Comparison of ENCODE assay signal across 8 cellular contexts in genomic region chr9:93453047-93453914, GRCh38. TPM values are rescaled to one million over a fixed set of nuclear protein-coding genes. Genes with fewer than 3 reads are reported as not detected.
DNase-seq lines count a peak whose midpoint lies in the region; ATAC-seq, FAIRE-seq and TF ChIP-seq lines count a peak whose summit lies in the region.

TSS of gene FAM120AOS (minus strand) at chr9:93453581. CDS start at chr9:93452709, 872 bp downstream.

- H3K27ac ChIP-seq in VCaP (peak within 1 kb of the TSS; percentile 96), breast epithelium (peak within 1 kb of the TSS; percentile 90 to 99), skeletal muscle tissue (ENCODE audit: low read depth, low read length) (peak within 1 kb of the TSS; percentile 83)

- no peaks in the 10 kb centered on the region for H3K36me3 ChIP-seq in breast epithelium
- peaks cover under 1 to 7% (median 4%) of the 10 kb centered on the region in 3 donors for H3K36me3 ChIP-seq in skeletal muscle tissue (ENCODE audit: control insufficient read depth in 3 of 3, insufficient read depth in 3 of 3, low read length in 3 of 3)

- peaks cover 0 to 14% of the 10 kb centered on the region in 2 donors for H3K4me1 ChIP-seq in breast epithelium
- H3K4me1 ChIP-seq in skeletal muscle tissue (ENCODE audit: control insufficient read depth in 3 of 3, insufficient read depth in 3 of 3, low read length in 3 of 3): peaks cover 14 to 46% (median 37%) of the 10 kb centered on the region in 3 donors

- TF ChIP-seq POLR2A in breast epithelium (IDR thresholded peaks at IDR 0.05): peak; percentile 28

- H3K4me3 ChIP-seq in breast epithelium (peak within 1 kb of the TSS; percentile 88 to 98 (median 92)), iPS-18c (ENCODE audit: insufficient read depth, low read depth, low read length) (peak within 1 kb of the TSS; percentile 94), skeletal muscle tissue (ENCODE audit: low read length in 3 of 3) (peak within 1 kb of the TSS; percentile 87 to 94 (median 91))

- intact Hi-C loops in breast epithelium (cut with DNase I; ENCODE audit: low total_unique reads): loop anchor here (10.0 kb wide), 1 partner anchor 122 kb away; the partner anchor contains the start of gene PHF2

- DNase-seq in NCI-H2171 treated with DMSO at 0.1 percent for 48 hours (lab: John Stamatoyannopoulos, UW) (peak; percentile 95), breast epithelium (ENCODE audit: low spot score in 2 of 2) (peak; percentile 92 to 95)

- no peaks in the 10 kb centered on the region for H3K9me3 ChIP-seq in breast epithelium
- peaks cover 2% of the 10 kb centered on the region for H3K9me3 ChIP-seq in iPS-18c (ENCODE audit: control insufficient read depth, insufficient read depth, low read length)
- H3K9me3 ChIP-seq in skeletal muscle tissue (ENCODE audit: control insufficient read depth in 3 of 3, low read length in 3 of 3): no peaks in the 10 kb centered on the region

- TF ChIP-seq CTCF in VCaP (conservative IDR thresholded peaks at IDR 0.05): no peak
- no peak for TF ChIP-seq CTCF in breast epithelium (IDR thresholded peaks at IDR 0.05)

- H3K9ac ChIP-seq in skeletal muscle tissue (ENCODE audit: low read depth in 1 of 3, low read length in 3 of 3): peak within 1 kb of the TSS; percentile 74 to 95 (median 93)

- H3K27me3 ChIP-seq in breast epithelium (no peaks in the 10 kb centered on the region), skeletal muscle tissue (ENCODE audit: control insufficient read depth in 3 of 3, insufficient read depth in 3 of 3, low read length in 3 of 3) (no peaks in the 10 kb centered on the region)

- ATAC-seq in GM18861 (IDR thresholded peaks at IDR 0.05; ENCODE audit: unreplicated experiment) (peak; percentile 51), HG03097 (IDR thresholded peaks at IDR 0.05; ENCODE audit: low FRiP score, unreplicated experiment) (peak; percentile 55)

- FAIRE-seq in A204.1 (lab: Jason Lieb, UNC): peak; percentile 95

RNA-seq across cellular contexts. Expression of gene FAM120AOS, which starts in this region (rescaled TPM):
- total RNA-seq in breast epithelium (10 to 100 TPM; 60.3 to 70.4 (median 62.9) TPM), skeletal muscle tissue (24.5 TPM)

Comparison
In these comparisons a context has a peak if more than half of its experiments do, and no peak if none do; other contexts are left out.
1. Peak in every context shown above with its lines: DNase-seq, ATAC-seq, H3K4me3 ChIP-seq and H3K27ac ChIP-seq.